Comparison of ENCODE assay signal across 1 cellular context in genomic region chr3:39110041-39110639, GRCh38.
TF ChIP-seq lines count a peak whose summit lies in the region.

No MANE protein-coding gene starts in this region.

TF ChIP-seq in HepG2, 621 proteins besides CTCF, POLR2A, EP300 and RAD21:
- TF ChIP-seq ZBTB33 (CRISPR knock-in tag; IDR thresholded peaks at IDR 0.05) (no peak), HMGA1 (CRISPR knock-in tag; conservative IDR thresholded peaks at IDR 0.05) (no peak), NFIC (IDR thresholded peaks at IDR 0.05; ENCODE audit: low read length) (no peak), E2F5 (CRISPR knock-in tag; conservative IDR thresholded peaks at IDR 0.05) (no peak), PTBP1 (IDR thresholded peaks at IDR 0.05; ENCODE audit: low read depth, low read length, poor library complexity, severe bottlenecking) (no peak), ZNF224 (CRISPR knock-in tag; IDR thresholded peaks at IDR 0.05) (no peak), GTF2F1 (IDR thresholded peaks at IDR 0.05; ENCODE audit: low read length) (no peak), SETDB1 (CRISPR knock-in tag; IDR thresholded peaks at IDR 0.05; ENCODE audit: borderline replicate concordance) (no peak), U2AF1 (optimal IDR thresholded peaks at IDR 0.05; ENCODE audit: low read depth, low read length) (no peak), SALL1 (CRISPR knock-in tag; IDR thresholded peaks at IDR 0.05) (no peak), ZNF496 (CRISPR knock-in tag; IDR thresholded peaks at IDR 0.05; ENCODE audit: insufficient replicate concordance) (no peak), ZNF839 (CRISPR knock-in tag; IDR thresholded peaks at IDR 0.05; ENCODE audit: borderline replicate concordance) (no peak), ZNF34 (CRISPR knock-in tag; IDR thresholded peaks at IDR 0.05; ENCODE audit: borderline replicate concordance) (no peak), TAF15 (IDR thresholded peaks at IDR 0.05; ENCODE audit: low read depth, low read length, poor library complexity, severe bottlenecking) (no peak), TEAD2 (CRISPR knock-in tag; IDR thresholded peaks at IDR 0.05) (no peak), REL (CRISPR knock-in tag; conservative IDR thresholded peaks at IDR 0.05) (no peak), ZSCAN29 (CRISPR knock-in tag; conservative IDR thresholded peaks at IDR 0.05) (no peak), ZMYM3 (CRISPR knock-in tag; IDR thresholded peaks at IDR 0.05) (no peak)
- TF ChIP-seq, protein P1, sequence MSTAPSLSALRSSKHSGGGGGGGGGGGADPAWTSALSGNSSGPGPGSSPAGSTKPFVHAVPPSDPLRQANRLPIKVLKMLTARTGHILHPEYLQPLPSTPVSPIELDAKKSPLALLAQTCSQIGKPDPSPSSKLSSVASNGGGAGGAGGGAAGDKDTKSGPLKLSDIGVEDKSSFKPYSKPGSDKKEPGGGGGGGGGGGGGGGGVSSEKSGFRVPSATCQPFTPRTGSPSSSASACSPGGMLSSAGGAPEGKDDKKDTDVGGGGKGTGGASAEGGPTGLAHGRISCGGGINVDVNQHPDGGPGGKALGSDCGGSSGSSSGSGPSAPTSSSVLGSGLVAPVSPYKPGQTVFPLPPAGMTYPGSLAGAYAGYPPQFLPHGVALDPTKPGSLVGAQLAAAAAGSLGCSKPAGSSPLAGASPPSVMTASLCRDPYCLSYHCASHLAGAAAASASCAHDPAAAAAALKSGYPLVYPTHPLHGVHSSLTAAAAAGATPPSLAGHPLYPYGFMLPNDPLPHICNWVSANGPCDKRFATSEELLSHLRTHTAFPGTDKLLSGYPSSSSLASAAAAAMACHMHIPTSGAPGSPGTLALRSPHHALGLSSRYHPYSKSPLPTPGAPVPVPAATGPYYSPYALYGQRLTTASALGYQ (CRISPR knock-in tag; IDR thresholded peaks at IDR 0.05), result no peak
